Comparison of ENCODE assay signal across 1 cellular context in the genomic region with DNA sequence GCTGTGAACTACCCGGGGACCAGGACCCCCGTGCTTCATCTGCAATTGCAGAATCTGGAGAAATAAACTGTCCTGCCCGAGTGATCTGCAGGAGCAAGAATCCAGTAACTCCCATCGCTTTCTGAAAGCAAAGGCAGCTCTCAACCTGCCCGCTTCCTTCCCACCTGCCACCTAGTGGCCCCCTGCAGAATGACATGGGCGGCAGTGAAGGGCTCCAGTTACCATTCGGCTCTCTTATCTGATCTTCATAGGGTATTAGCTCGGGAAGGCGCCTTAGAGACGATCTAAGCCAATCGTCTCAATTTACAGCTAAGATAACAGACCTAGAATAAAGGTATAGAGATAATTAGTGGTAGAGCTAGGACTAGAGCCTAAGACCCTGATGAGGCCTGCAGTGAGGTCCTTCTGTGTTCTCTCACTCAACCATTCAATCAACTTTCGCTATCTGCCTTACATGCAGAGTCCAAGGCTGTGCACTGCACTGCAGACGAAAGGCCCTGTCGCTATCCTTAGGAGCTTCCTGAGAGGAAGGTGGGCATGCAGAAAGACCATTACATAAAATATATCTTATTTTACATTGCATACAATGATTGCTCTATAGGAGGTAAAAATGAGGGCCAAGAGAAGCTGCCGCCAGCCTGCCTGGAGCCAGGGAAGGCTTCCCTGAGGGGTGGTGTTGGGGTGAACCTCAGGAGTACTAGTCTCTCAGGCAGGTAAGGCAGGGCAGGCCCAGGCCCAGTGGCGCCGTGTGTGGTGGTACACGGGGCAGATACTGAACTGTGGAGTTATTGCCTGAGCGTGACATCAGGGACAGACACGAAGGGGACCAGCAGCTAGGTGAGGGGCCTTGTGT.
TF ChIP-seq lines count a peak whose summit lies in the region.

No MANE protein-coding gene starts in this region.

TF ChIP-seq in HepG2, 621 proteins besides CTCF, POLR2A, EP300 and RAD21 (continued from another document and continues in another):
- TF ChIP-seq GATA4 (IDR thresholded peaks at IDR 0.05; ENCODE audit: borderline replicate concordance, low read depth) (peak; percentile 38; the same call in 1 of the 2 replicates), TOE1 (CRISPR knock-in tag; IDR thresholded peaks at IDR 0.05) (no peak), STAG1 (CRISPR knock-in tag; IDR thresholded peaks at IDR 0.05) (peak; percentile 88), RBAK (CRISPR knock-in tag; IDR thresholded peaks at IDR 0.05) (no peak), ZBTB7A (CRISPR knock-in tag; IDR thresholded peaks at IDR 0.05) (no peak), DDIT3 (CRISPR knock-in tag; IDR thresholded peaks at IDR 0.05) (no peak), CBX5 (CRISPR knock-in tag; IDR thresholded peaks at IDR 0.05; ENCODE audit: borderline replicate concordance) (peak; percentile 43; the same call in 1 of the 2 replicates), TGIF2 (CRISPR knock-in tag; IDR thresholded peaks at IDR 0.05) (no peak), BCL3 (CRISPR knock-in tag; IDR thresholded peaks at IDR 0.05) (no peak; the same call in 1 of the 2 replicates), ZFX (CRISPR knock-in tag; IDR thresholded peaks at IDR 0.05; ENCODE audit: low read depth) (peak; percentile 52), ZMYM4 (CRISPR knock-in tag; IDR thresholded peaks at IDR 0.05) (peak; percentile 72), ZNF468 (CRISPR knock-in tag; IDR thresholded peaks at IDR 0.05) (no peak), RBM39 (IDR thresholded peaks at IDR 0.05; ENCODE audit: low read depth, low read length, poor library complexity, severe bottlenecking) (peak; percentile 34), CEBPG (CRISPR knock-in tag; IDR thresholded peaks at IDR 0.05) (peak; percentile 31; the same call in 1 of the 2 replicates), ZNF276 (CRISPR knock-in tag; IDR thresholded peaks at IDR 0.05; ENCODE audit: low read depth) (0 out of 2 replicates have a peak, but pooled peaks have one; percentile 24), NR2C2 (CRISPR knock-in tag; IDR thresholded peaks at IDR 0.05; ENCODE audit: borderline replicate concordance) (no peak), FOSL2 (CRISPR knock-in tag; IDR thresholded peaks at IDR 0.05) (peak; percentile 56), MIXL1 (CRISPR knock-in tag; IDR thresholded peaks at IDR 0.05) (0 out of 2 replicates have a peak, but pooled peaks have one; percentile 44), SMC3 (IDR thresholded peaks at IDR 0.05; ENCODE audit: low read length) (peak; percentile 96), PPARG (CRISPR knock-in tag; conservative IDR thresholded peaks at IDR 0.05) (peak; percentile 73), ELF1 (CRISPR knock-in tag; IDR thresholded peaks at IDR 0.05) (0 out of 2 replicates have a peak, but pooled peaks have one; percentile 44), SCMH1 (CRISPR knock-in tag; IDR thresholded peaks at IDR 0.05; ENCODE audit: borderline replicate concordance) (no peak), NFIC (IDR thresholded peaks at IDR 0.05; ENCODE audit: low read length) (no peak), ZBTB38 (CRISPR knock-in tag; IDR thresholded peaks at IDR 0.05) (peak; percentile 33; the same call in 1 of the 2 replicates), ELF3 (CRISPR knock-in tag; IDR thresholded peaks at IDR 0.05) (peak; percentile 77), ZNF501 (CRISPR knock-in tag; IDR thresholded peaks at IDR 0.05) (peak; percentile 55; the same call in 1 of the 2 replicates), IKZF4 (CRISPR knock-in tag; IDR thresholded peaks at IDR 0.05; ENCODE audit: borderline replicate concordance, low read depth, not compliant biosample characterization) (peak; percentile 40), GTF3A (CRISPR knock-in tag; conservative IDR thresholded peaks at IDR 0.05) (no peak), SMAD3 (CRISPR knock-in tag; IDR thresholded peaks at IDR 0.05) (peak; percentile 75; the same call in 1 of the 2 replicates), NFATC3 (CRISPR knock-in tag; IDR thresholded peaks at IDR 0.05) (0 out of 2 replicates have a peak, but pooled peaks have one; percentile 61), ZMYM3 (CRISPR knock-in tag; IDR thresholded peaks at IDR 0.05) (0 out of 2 replicates have a peak, but pooled peaks have one; percentile 32), TEAD3 (CRISPR knock-in tag; optimal IDR thresholded peaks at IDR 0.05; ENCODE audit: borderline replicate concordance) (peak; percentile 66), ASH2L (IDR thresholded peaks at IDR 0.05; ENCODE audit: insufficient read length, low read depth, low read length) (no peak), ZNF431 (CRISPR knock-in tag; IDR thresholded peaks at IDR 0.05; ENCODE audit: borderline replicate concordance, low read depth) (no peak), ZNF790 (CRISPR knock-in tag; IDR thresholded peaks at IDR 0.05; ENCODE audit: borderline replicate concordance) (0 out of 2 replicates have a peak, but pooled peaks have one; percentile 23), ZFP91 (CRISPR knock-in tag; IDR thresholded peaks at IDR 0.05; ENCODE audit: borderline replicate concordance) (0 out of 2 replicates have a peak, but pooled peaks have one; percentile 51), SALL1 (CRISPR knock-in tag; IDR thresholded peaks at IDR 0.05) (peak; percentile 52; the same call in 1 of the 2 replicates), MEF2D (CRISPR knock-in tag; IDR thresholded peaks at IDR 0.05) (0 out of 2 replicates have a peak, but pooled peaks have one; percentile 28), SP1 (IDR thresholded peaks at IDR 0.05) (no peak), SP1 (CRISPR knock-in tag; IDR thresholded peaks at IDR 0.05) (peak; percentile 59), ZNF746 (CRISPR knock-in tag; IDR thresholded peaks at IDR 0.05) (no peak), HMGXB4 (CRISPR knock-in tag; IDR thresholded peaks at IDR 0.05; ENCODE audit: borderline replicate concordance in 1 of 2, low read depth in 1 of 2) (peak; percentile 81 to 95), KLF12 (CRISPR knock-in tag; IDR thresholded peaks at IDR 0.05; ENCODE audit: borderline replicate concordance) (peak; percentile 71; the same call in 1 of the 2 replicates), MED8 (CRISPR knock-in tag; IDR thresholded peaks at IDR 0.05; ENCODE audit: insufficient replicate concordance) (no peak)
- TF ChIP-seq, protein P1, sequence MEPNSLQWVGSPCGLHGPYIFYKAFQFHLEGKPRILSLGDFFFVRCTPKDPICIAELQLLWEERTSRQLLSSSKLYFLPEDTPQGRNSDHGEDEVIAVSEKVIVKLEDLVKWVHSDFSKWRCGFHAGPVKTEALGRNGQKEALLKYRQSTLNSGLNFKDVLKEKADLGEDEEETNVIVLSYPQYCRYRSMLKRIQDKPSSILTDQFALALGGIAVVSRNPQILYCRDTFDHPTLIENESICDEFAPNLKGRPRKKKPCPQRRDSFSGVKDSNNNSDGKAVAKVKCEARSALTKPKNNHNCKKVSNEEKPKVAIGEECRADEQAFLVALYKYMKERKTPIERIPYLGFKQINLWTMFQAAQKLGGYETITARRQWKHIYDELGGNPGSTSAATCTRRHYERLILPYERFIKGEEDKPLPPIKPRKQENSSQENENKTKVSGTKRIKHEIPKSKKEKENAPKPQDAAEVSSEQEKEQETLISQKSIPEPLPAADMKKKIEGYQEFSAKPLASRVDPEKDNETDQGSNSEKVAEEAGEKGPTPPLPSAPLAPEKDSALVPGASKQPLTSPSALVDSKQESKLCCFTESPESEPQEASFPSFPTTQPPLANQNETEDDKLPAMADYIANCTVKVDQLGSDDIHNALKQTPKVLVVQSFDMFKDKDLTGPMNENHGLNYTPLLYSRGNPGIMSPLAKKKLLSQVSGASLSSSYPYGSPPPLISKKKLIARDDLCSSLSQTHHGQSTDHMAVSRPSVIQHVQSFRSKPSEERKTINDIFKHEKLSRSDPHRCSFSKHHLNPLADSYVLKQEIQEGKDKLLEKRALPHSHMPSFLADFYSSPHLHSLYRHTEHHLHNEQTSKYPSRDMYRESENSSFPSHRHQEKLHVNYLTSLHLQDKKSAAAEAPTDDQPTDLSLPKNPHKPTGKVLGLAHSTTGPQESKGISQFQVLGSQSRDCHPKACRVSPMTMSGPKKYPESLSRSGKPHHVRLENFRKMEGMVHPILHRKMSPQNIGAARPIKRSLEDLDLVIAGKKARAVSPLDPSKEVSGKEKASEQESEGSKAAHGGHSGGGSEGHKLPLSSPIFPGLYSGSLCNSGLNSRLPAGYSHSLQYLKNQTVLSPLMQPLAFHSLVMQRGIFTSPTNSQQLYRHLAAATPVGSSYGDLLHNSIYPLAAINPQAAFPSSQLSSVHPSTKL (CRISPR knock-in tag; IDR thresholded peaks at IDR 0.05): peak; percentile 49; the same call in 1 of the 2 replicates
- TF ChIP-seq, protein P2, sequence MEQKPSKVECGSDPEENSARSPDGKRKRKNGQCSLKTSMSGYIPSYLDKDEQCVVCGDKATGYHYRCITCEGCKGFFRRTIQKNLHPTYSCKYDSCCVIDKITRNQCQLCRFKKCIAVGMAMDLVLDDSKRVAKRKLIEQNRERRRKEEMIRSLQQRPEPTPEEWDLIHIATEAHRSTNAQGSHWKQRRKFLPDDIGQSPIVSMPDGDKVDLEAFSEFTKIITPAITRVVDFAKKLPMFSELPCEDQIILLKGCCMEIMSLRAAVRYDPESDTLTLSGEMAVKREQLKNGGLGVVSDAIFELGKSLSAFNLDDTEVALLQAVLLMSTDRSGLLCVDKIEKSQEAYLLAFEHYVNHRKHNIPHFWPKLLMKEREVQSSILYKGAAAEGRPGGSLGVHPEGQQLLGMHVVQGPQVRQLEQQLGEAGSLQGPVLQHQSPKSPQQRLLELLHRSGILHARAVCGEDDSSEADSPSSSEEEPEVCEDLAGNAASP (CRISPR knock-in tag; IDR thresholded peaks at IDR 0.05; ENCODE audit: borderline replicate concordance): peak; percentile 59; the same call in 1 of the 2 replicates
- TF ChIP-seq, protein P3, sequence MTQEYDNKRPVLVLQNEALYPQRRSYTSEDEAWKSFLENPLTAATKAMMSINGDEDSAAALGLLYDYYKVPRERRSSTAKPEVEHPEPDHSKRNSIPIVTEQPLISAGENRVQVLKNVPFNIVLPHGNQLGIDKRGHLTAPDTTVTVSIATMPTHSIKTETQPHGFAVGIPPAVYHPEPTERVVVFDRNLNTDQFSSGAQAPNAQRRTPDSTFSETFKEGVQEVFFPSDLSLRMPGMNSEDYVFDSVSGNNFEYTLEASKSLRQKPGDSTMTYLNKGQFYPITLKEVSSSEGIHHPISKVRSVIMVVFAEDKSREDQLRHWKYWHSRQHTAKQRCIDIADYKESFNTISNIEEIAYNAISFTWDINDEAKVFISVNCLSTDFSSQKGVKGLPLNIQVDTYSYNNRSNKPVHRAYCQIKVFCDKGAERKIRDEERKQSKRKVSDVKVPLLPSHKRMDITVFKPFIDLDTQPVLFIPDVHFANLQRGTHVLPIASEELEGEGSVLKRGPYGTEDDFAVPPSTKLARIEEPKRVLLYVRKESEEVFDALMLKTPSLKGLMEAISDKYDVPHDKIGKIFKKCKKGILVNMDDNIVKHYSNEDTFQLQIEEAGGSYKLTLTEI (CRISPR knock-in tag; conservative IDR thresholded peaks at IDR 0.05): no peak
- TF ChIP-seq, protein P4, sequence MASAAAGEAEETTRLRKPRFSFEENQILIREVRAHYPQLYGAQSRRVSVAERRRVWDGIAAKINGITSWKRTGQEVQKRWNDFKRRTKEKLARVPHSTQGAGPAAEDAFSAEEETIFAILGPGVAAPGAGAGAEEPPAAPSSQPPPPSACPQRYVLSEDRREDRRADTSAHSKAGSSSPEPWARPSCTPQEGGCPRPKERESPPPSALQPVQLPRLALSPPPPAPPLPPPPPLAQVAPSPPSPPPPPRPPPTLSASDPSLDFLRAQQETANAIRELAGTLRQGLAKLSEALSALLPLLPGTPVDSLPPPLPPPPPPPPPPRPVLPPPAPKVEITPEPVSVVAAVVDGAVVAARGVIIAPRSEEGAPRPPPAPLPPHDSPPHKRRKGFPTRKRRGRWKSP (CRISPR knock-in tag; IDR thresholded peaks at IDR 0.05): 0 out of 2 replicates have a peak, but pooled peaks have one; percentile 44
